16 cellular contexts compared by ENCODE assay signal in the genomic region with DNA sequence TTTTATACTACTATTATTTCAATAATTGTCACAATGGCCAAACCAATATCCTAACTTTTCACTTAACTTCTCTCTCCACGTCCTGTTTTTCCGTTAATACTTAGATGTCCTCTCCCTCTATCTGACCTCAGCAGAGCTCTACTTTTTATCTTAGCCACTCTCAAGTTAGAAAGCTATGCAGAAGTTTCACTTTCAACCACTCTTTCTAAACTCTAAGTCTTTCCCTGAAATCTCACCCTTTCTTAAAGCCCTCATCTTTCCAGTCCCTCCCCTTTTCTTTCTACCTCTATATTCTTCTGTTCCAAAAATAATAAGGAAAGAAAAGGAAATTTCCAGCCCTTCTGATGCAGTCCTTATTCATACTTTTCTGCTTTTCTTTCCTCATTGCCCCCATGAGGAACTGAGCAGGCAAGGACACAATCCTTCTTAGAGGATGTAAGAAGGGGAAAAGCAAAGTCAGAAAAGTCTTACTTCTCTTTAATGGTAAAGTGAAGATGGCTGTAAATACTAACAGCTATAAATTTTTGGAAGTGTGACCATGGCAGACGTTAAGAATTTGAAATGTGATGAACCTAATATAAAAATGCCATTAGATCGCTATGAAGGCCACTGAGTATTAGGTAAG. TPM values are rescaled to one million over a fixed set of nuclear protein-coding genes. Genes with fewer than 3 reads are reported as not detected.
DNase-seq lines count a peak whose midpoint lies in the region; ATAC-seq and TF ChIP-seq lines count a peak whose summit lies in the region.
"Had no signal": no experiment of that assay in that cellular context is flagged by ENCODE, and none has a peak within 500 bp of the region (broad histone marks: within the 10 kb centered on the region; RNA-seq: fewer than 3 reads in every experiment).

No MANE protein-coding gene starts in this region.

- H3K4me1 ChIP-seq in psoas muscle, result no peaks in the 10 kb centered on the region
- H3K4me1 ChIP-seq: gastroesophageal sphincter had no signal

- no peak overlapping the region for H3K27ac ChIP-seq in psoas muscle
- H3K27ac ChIP-seq: gastroesophageal sphincter, VCaP had no signal

- H3K4me1 Mint-ChIP-seq in activated naive CD8-positive, alpha-beta T cell treated with anti-CD3 and anti-CD28 coated beads, Interleukin-2, amount 50 U/mL, for 24 hours, result peaks cover 4% of the 10 kb centered on the region
- H3K4me1 Mint-ChIP-seq: stimulated activated effector memory CD8-positive, alpha-beta T cell treated with anti-CD3 and anti-CD28 coated beads, Interleukin-12 subunit alpha, Interleukin-12 subunit beta, amount 100 ng/mL, for 72 hours had no signal

- H3K9me3 ChIP-seq in psoas muscle, result no peaks in the 10 kb centered on the region
- H3K9me3 ChIP-seq: gastroesophageal sphincter had no signal

- WGBS in psoas muscle, 3 donors, result 57 to 64% (median 58%) methylated on average over 4 of the region's 4 CpGs

- H3K36me3 Mint-ChIP-seq in activated naive CD8-positive, alpha-beta T cell treated with anti-CD3 and anti-CD28 coated beads, Interleukin-2, amount 50 U/mL, for 24 hours (ENCODE audit: low read depth), result no peaks in the 10 kb centered on the region
- H3K36me3 Mint-ChIP-seq: stimulated activated effector memory CD8-positive, alpha-beta T cell treated with anti-CD3 and anti-CD28 coated beads, Interleukin-12 subunit alpha, Interleukin-12 subunit beta, amount 100 ng/mL, for 72 hours had no signal

- no peaks in the 10 kb centered on the region for H3K27me3 ChIP-seq in psoas muscle (ENCODE audit: insufficient read depth in 3 of 3, low read length in 2 of 3)
- H3K27me3 ChIP-seq: gastroesophageal sphincter had no signal

- H3K9me3 Mint-ChIP-seq in activated naive CD8-positive, alpha-beta T cell treated with anti-CD3 and anti-CD28 coated beads, Interleukin-2, amount 50 U/mL, for 24 hours, result no peaks in the 10 kb centered on the region
- H3K9me3 Mint-ChIP-seq: stimulated activated effector memory CD8-positive, alpha-beta T cell treated with anti-CD3 and anti-CD28 coated beads, Interleukin-12 subunit alpha, Interleukin-12 subunit beta, amount 100 ng/mL, for 72 hours had no signal

- H3K4me3 ChIP-seq in psoas muscle, result no peak overlapping the region
- H3K4me3 ChIP-seq: gastroesophageal sphincter had no signal

- no peak overlapping the region for H3K4me3 Mint-ChIP-seq in activated naive CD8-positive, alpha-beta T cell treated with anti-CD3 and anti-CD28 coated beads, Interleukin-2, amount 50 U/mL, for 24 hours
- H3K4me3 Mint-ChIP-seq: stimulated activated effector memory CD8-positive, alpha-beta T cell treated with anti-CD3 and anti-CD28 coated beads, Interleukin-12 subunit alpha, Interleukin-12 subunit beta, amount 100 ng/mL, for 72 hours had no signal

- DNase-seq in RPMI8226 (peak; percentile 21), psoas muscle (no peak)
- no peak for DNase-seq in activated CD4-positive, alpha-beta T cell treated with anti-CD3 and anti-CD28 coated beads, Interleukin-2, amount 50 U/mL, for 1 hour
- DNase-seq in activated naive CD8-positive, alpha-beta T cell treated with anti-CD3 and anti-CD28 coated beads, Interleukin-2, amount 50 U/mL, for 24 hours, result no peak
- DNase-seq: effector CD4-positive, alpha-beta T cell; H7; stimulated activated CD4-positive, alpha-beta T cell treated with anti-CD3 and anti-CD28 coated beads, Interleukin-1b, Interleukin-23, amount 100 ng/mL, for 48 hours had no signal

- H3K27me3 Mint-ChIP-seq in activated naive CD8-positive, alpha-beta T cell treated with anti-CD3 and anti-CD28 coated beads, Interleukin-2, amount 50 U/mL, for 24 hours, result peaks cover 8% of the 10 kb centered on the region

- no peaks in the 10 kb centered on the region for H3K36me3 ChIP-seq in psoas muscle (ENCODE audit: insufficient read depth in 1 of 2, low read depth in 1 of 2)
- H3K36me3 ChIP-seq: gastroesophageal sphincter had no signal

- ATAC-seq in GM18498 (IDR thresholded peaks at IDR 0.05; ENCODE audit: unreplicated experiment) (peak; percentile 79), GM21360 (IDR thresholded peaks at IDR 0.05; ENCODE audit: unreplicated experiment) (peak; percentile 51), HG02870 (IDR thresholded peaks at IDR 0.05; ENCODE audit: unreplicated experiment) (peak; percentile 83), GM18858 (IDR thresholded peaks at IDR 0.05; ENCODE audit: unreplicated experiment) (no peak), psoas muscle (no peak)
- ATAC-seq in activated naive CD8-positive, alpha-beta T cell treated with anti-CD3 and anti-CD28 coated beads, Interleukin-2, amount 50 U/mL, for 24 hours, result no peak
- ATAC-seq: gastroesophageal sphincter; Right ventricle myocardium inferior; stimulated activated effector memory CD8-positive, alpha-beta T cell treated with anti-CD3 and anti-CD28 coated beads, Interleukin-12 subunit alpha, Interleukin-12 subunit beta, amount 100 ng/mL, for 72 hours had no signal

- TF ChIP-seq CTCF in psoas muscle (IDR thresholded peaks at IDR 0.05), result no peak

- intact Hi-C loops in psoas muscle (cut with DNase I), result no loop called here

- H3K27ac Mint-ChIP-seq in activated naive CD8-positive, alpha-beta T cell treated with anti-CD3 and anti-CD28 coated beads, Interleukin-2, amount 50 U/mL, for 24 hours, result no peak overlapping the region
- H3K27ac Mint-ChIP-seq: stimulated activated effector memory CD8-positive, alpha-beta T cell treated with anti-CD3 and anti-CD28 coated beads, Interleukin-12 subunit alpha, Interleukin-12 subunit beta, amount 100 ng/mL, for 72 hours had no signal

RNA-seq across cellular contexts. Expression of a gene that starts 23.0 kb away (rescaled TPM):
- total RNA-seq in psoas muscle, result not detected
- not detected for polyA plus RNA-seq in psoas muscle
- total RNA-seq: gastroesophageal sphincter, H7, MCF 10A had no signal

Comparison
In these comparisons a context has a peak if more than half of its experiments do, and no peak if none do; other contexts are left out.
1. ATAC-seq: peak in GM18498 (single experiment), GM21360 (single experiment) and HG02870 (single experiment); none in GM18858 (single experiment), psoas muscle (0 of 4) and activated naive CD8-positive, alpha-beta T cell treated with anti-CD3 and anti-CD28 coated beads, Interleukin-2, amount 50 U/mL, for 24 hours (single experiment).